In genomic region chr3:102207173-102207572, GRCh38 we compare ENCODE assay signal across 20 cellular contexts.
A peak's percentile ranks its signal among the peaks of the same experiment; 100 is the strongest.
DNase-seq lines count a peak whose midpoint lies in the region; ATAC-seq and TF ChIP-seq lines count a peak whose summit lies in the region.
"Had no signal": no experiment of that assay in that cellular context is flagged by ENCODE, and none has a peak within 500 bp of the region (broad histone marks: within the 10 kb centered on the region; RNA-seq: fewer than 3 reads in every experiment).

No MANE protein-coding gene starts in this region.

- H2AFZ ChIP-seq in Karpas-422 (ENCODE audit: low read length) (no peak overlapping the region), H9 (ENCODE audit: low read length) (no peak overlapping the region)

- no peak overlapping the region for H3K18ac ChIP-seq in H9 (ENCODE audit: insufficient read length, low read depth, low read length)

- H3K9me3 Mint-ChIP-seq in H9 = peaks cover 12% of the 10 kb centered on the region in 2 experiments; a peak in 3 of 5 replicates

- H3K9ac ChIP-seq in adipocyte (ENCODE audit: low read length) (peak overlapping the region; percentile 77), stomach smooth muscle (ENCODE audit: low read length in 2 of 2) (peak overlapping the region in 1 of 2 donors; percentile 27), Karpas-422 (ENCODE audit: low read length) (no peak overlapping the region), H9 (ENCODE audit: extremely low read depth, insufficient read length, low read length) (no peak overlapping the region)

- no peaks in the 10 kb centered on the region for H3K79me1 ChIP-seq in H9 (ENCODE audit: insufficient read depth, low read depth, low read length, poor library complexity, severe bottlenecking)

- H3K27ac Mint-ChIP-seq in H9 = no peak overlapping the region
- H3K27ac Mint-ChIP-seq: natural killer cell treated with Interleukin-12 subunit alpha and Interleukin-12 subunit beta and Interleukin-15 and Interleukin-18, amount 100 ng/mL, for 72 hours had no signal

- H3K36me3 Mint-ChIP-seq in H9 (ENCODE audit: insufficient read depth in 1 of 3, low read depth in 3 of 3) = peaks cover 3 to 24% (median 8%) of the 10 kb centered on the region in 3 experiments; a peak in 5 of 7 replicates
- H3K36me3 Mint-ChIP-seq: natural killer cell treated with Interleukin-12 subunit alpha and Interleukin-12 subunit beta and Interleukin-15 and Interleukin-18, amount 100 ng/mL, for 72 hours had no signal

- H3K4me3 ChIP-seq in BJ (ENCODE audit: low read depth, low read length) (no peak overlapping the region), adipocyte (ENCODE audit: low read length) (peak overlapping the region; percentile 65), stomach smooth muscle (ENCODE audit: low read length in 2 of 2) (no peak overlapping the region), Karpas-422 (ENCODE audit: low read length) (no peak overlapping the region)
- H3K4me3 ChIP-seq: psoas muscle had no signal

- H3K4me1 ChIP-seq in adipocyte (ENCODE audit: control insufficient read depth, insufficient read depth, low read length) = peaks cover 20% of the 10 kb centered on the region
- H3K4me1 ChIP-seq in stomach smooth muscle (ENCODE audit: control insufficient read depth, insufficient read depth, low read length) = peaks cover 19% of the 10 kb centered on the region
- no peaks in the 10 kb centered on the region for H3K4me1 ChIP-seq in Karpas-422 (ENCODE audit: low read length)
- no peaks in the 10 kb centered on the region; the same call in 1 of the 2 replicates for H3K4me1 ChIP-seq in H9 (ENCODE audit: insufficient read depth, low read length)
- H3K4me1 ChIP-seq: psoas muscle had no signal

- H2BK20ac ChIP-seq in H9 (ENCODE audit: low read depth, low read length, poor library complexity, severe bottlenecking) = no peak overlapping the region

- H3K56ac ChIP-seq in H9 (ENCODE audit: insufficient read length, low read depth, low read length) = no peak overlapping the region

- H3K27me3 Mint-ChIP-seq in H9 (ENCODE audit: low read depth) = no peaks in the 10 kb centered on the region

- H3K36me3 ChIP-seq in BJ (ENCODE audit: control insufficient read depth, insufficient read depth, low read length) = no peaks in the 10 kb centered on the region
- H3K36me3 ChIP-seq in adipocyte (ENCODE audit: control insufficient read depth, insufficient read depth, low read length, severe bottlenecking) = no peaks in the 10 kb centered on the region
- no peaks in the 10 kb centered on the region for H3K36me3 ChIP-seq in stomach smooth muscle (ENCODE audit: control insufficient read depth in 2 of 2, insufficient read depth in 2 of 2, low read length in 2 of 2)
- H3K36me3 ChIP-seq in Karpas-422 (ENCODE audit: insufficient read depth, low read length) = no peaks in the 10 kb centered on the region

- POLR2A ChIA-PET in BJ (lab: Charles Lee) = no interaction called here

- no peaks in the 10 kb centered on the region for H3K23me2 ChIP-seq in H9 (ENCODE audit: insufficient read length, low read depth, low read length, poor library complexity, severe bottlenecking)

- no peaks in the 10 kb centered on the region for H3K9me3 ChIP-seq in adipocyte (ENCODE audit: control insufficient read depth, low read length)
- no peaks in the 10 kb centered on the region for H3K9me3 ChIP-seq in stomach smooth muscle (ENCODE audit: control insufficient read depth in 2 of 2, low read length in 2 of 2)
- no peaks in the 10 kb centered on the region for H3K9me3 ChIP-seq in Karpas-422 (ENCODE audit: low read length)
- H3K9me3 ChIP-seq in H9 (ENCODE audit: control insufficient read depth, low read depth, low read length) = no peaks in the 10 kb centered on the region
- H3K9me3 ChIP-seq: psoas muscle had no signal

- TF ChIP-seq CTCF in BJ (IDR thresholded peaks at IDR 0.05; ENCODE audit: insufficient read depth, low read depth, low read length) = no peak
- TF ChIP-seq CTCF in H9 (conservative IDR thresholded peaks at IDR 0.05) = no peak

- no peak overlapping the region for H2BK12ac ChIP-seq in H9 (ENCODE audit: insufficient read length, low read depth, low read length)

- H3T11ph ChIP-seq in H9 (ENCODE audit: low read length) = no peak overlapping the region

- peak overlapping the region; percentile 83 for H3K27ac ChIP-seq in stomach smooth muscle (ENCODE audit: low read length)
- no peak overlapping the region for H3K27ac ChIP-seq in Karpas-422 (ENCODE audit: low read length)
- H3K27ac ChIP-seq in H9 (ENCODE audit: insufficient read length, low read depth, low read length) = no peak overlapping the region
- H3K27ac ChIP-seq: psoas muscle, VCaP had no signal

- no CpG with 5 or more reads among the region's 3 CpGs for WGBS in H9 (ENCODE audit: extremely low coverage, insufficient read length, low lambda C conversion rate)

- H3K79me2 ChIP-seq in Karpas-422 (ENCODE audit: low read length) = no peaks in the 10 kb centered on the region
- no peaks in the 10 kb centered on the region for H3K79me2 ChIP-seq in H9 (ENCODE audit: insufficient read depth, low read length)

- peak; percentile 63 for DNase-seq in BJ (ENCODE audit: low read depth)
- DNase-seq in adipocyte (ENCODE audit: low read depth) = peak; percentile 21
- DNase-seq in fibroblast of peridontal ligament (ENCODE audit: extremely low read depth) = peak; percentile 91
- DNase-seq in Karpas-422 = no peak
- no peak for DNase-seq in hippocampal formation (lab: John Stamatoyannopoulos, UW)
- DNase-seq in H9 = no peak
- DNase-seq: activated CD4-positive, alpha-beta T cell treated with anti-CD3 and anti-CD28 coated beads, Interleukin-2, amount 50 U/mL, for 48 hours; activated naive CD4-positive, alpha-beta T cell; activated T-cell treated with anti-CD3 and anti-CD28 coated beads for 4 hours; AML-193; kidney glomerular epithelial cell; NCI-H1417 treated with DMSO at 0.1 percent for 48 hours; NCI-H526 treated with DMSO at 0.1 percent for 48 hours; SHP77; stimulated activated CD8-positive, alpha-beta memory T cell treated with anti-CD3 and anti-CD28 coated beads, Interleukin-4, amount 100 ng/mL, for 48 hours had no signal

- H3K4me1 Mint-ChIP-seq in H9 = peaks cover 27 to 28% of the 10 kb centered on the region in 2 experiments

- H3K23ac ChIP-seq in H9 (ENCODE audit: insufficient read length, low read depth, low read length) = no peak overlapping the region

- CTCF ChIA-PET in BJ (lab: Yijun Ruan, JAX) = interaction anchor here (1.5 kb wide), 1 partner anchor 18 kb away, joined by 8 read pairs; no protein-coding TSS in a partner anchor

- no peak overlapping the region for H4K91ac ChIP-seq in H9 (ENCODE audit: insufficient read length, low read depth, low read length)

- no peak overlapping the region for H3K4me3 Mint-ChIP-seq in H9
- H3K4me3 Mint-ChIP-seq: natural killer cell treated with Interleukin-12 subunit alpha and Interleukin-12 subunit beta and Interleukin-15 and Interleukin-18, amount 100 ng/mL, for 72 hours had no signal

- ATAC-seq in HG03565 (IDR thresholded peaks at IDR 0.05; ENCODE audit: unreplicated experiment) = no peak
- ATAC-seq: natural killer cell treated with Interleukin-12 subunit alpha and Interleukin-12 subunit beta and Interleukin-15 and Interleukin-18, amount 100 ng/mL, for 72 hours had no signal

- no peak overlapping the region for H2AK5ac ChIP-seq in H9 (ENCODE audit: insufficient read length, low read length)

- H3K9me2 ChIP-seq in Karpas-422 (replicated peaks; ENCODE audit: insufficient read depth, low read length) = no peaks in the 10 kb centered on the region

- no peak overlapping the region for H3K4ac ChIP-seq in H9 (ENCODE audit: low read depth, low read length)

- H2BK5ac ChIP-seq in H9 (ENCODE audit: insufficient read length, low read length) = no peak overlapping the region

- H3K4me2 ChIP-seq in Karpas-422 (ENCODE audit: low read depth, low read length, poor library complexity, severe bottlenecking) (no peak overlapping the region), H9 (ENCODE audit: insufficient read depth, insufficient read length, low read length) (no peak overlapping the region)

- H2BK120ac ChIP-seq in H9 (ENCODE audit: low read depth, low read length, poor library complexity, severe bottlenecking) = no peak overlapping the region

- H4K8ac ChIP-seq in H9 (replicated peaks; ENCODE audit: insufficient read length, low read depth, low read length) = no peak overlapping the region

- no peak overlapping the region for H4K5ac ChIP-seq in H9 (ENCODE audit: insufficient read length, low read depth, low read length)

- H4K20me1 ChIP-seq in Karpas-422 (ENCODE audit: insufficient read depth, low read depth, low read length) (no peaks in the 10 kb centered on the region), H9 (ENCODE audit: control insufficient read depth, insufficient read depth, insufficient read length) (no peaks in the 10 kb centered on the region)

- H2BK15ac ChIP-seq in H9 (ENCODE audit: low read depth, low read length) = no peak overlapping the region

- no peak overlapping the region for H3K14ac ChIP-seq in H9 (ENCODE audit: insufficient read depth, low read length)

- H3K27me3 ChIP-seq in BJ (ENCODE audit: control insufficient read depth, insufficient read depth, low read length) (no peaks in the 10 kb centered on the region), adipocyte (replicated peaks; ENCODE audit: control insufficient read depth, insufficient read depth, low read length) (no peaks in the 10 kb centered on the region), stomach smooth muscle (ENCODE audit: control insufficient read depth in 1 of 2, insufficient read depth in 2 of 2, low read length in 2 of 2) (no peaks in the 10 kb centered on the region), Karpas-422 (ENCODE audit: low read length) (no peaks in the 10 kb centered on the region), H9 (ENCODE audit: insufficient read depth, low read length) (no peaks in the 10 kb centered on the region)

Comparison
In these comparisons a context has a peak if more than half of its experiments do, and no peak if none do; other contexts are left out.
1. DNase-seq: peak in BJ (single experiment), adipocyte (single experiment) and fibroblast of peridontal ligament (single experiment); none in Karpas-422 (single experiment), hippocampal formation (0 of 2) and H9 (single experiment).